ENCODE assay signal across 8 cellular contexts in genomic region chr11:67508486-67509121, GRCh38. TPM values are rescaled to one million over a fixed set of nuclear protein-coding genes. Genes with fewer than 3 reads are reported as not detected.
A peak's percentile ranks its signal among the peaks of the same experiment; 100 is the strongest.
DNase-seq lines count a peak whose midpoint lies in the region; ATAC-seq and TF ChIP-seq lines count a peak whose summit lies in the region.

No MANE protein-coding gene starts in this region.

- H3K27me3 ChIP-seq in Caco-2 (replicated peaks; ENCODE audit: control insufficient read depth, insufficient read depth, low read length) = no peaks in the 10 kb centered on the region

- peaks cover 50% of the 10 kb centered on the region for H3K4me1 Mint-ChIP-seq in Caco-2 (ENCODE audit: low read depth, unreplicated experiment)
- H3K4me1 Mint-ChIP-seq in endothelial cell (ENCODE audit: unreplicated experiment) = peaks cover 19% of the 10 kb centered on the region
- peaks cover 24% of the 10 kb centered on the region for H3K4me1 Mint-ChIP-seq in mesothelial cell of epicardium

- peaks cover 63% of the 10 kb centered on the region for H3K4me1 ChIP-seq in Caco-2

- DNase-seq in Caco-2 (peak; percentile 100), HUDEP-2 (lab: John Stamatoyannopoulos, UW; ENCODE audit: unreplicated experiment in 76 of 76) (peak; percentile 23 to 97 (median 92)), NOMO-1 treated with dmso at 0.1 percent for 144 hours (lab: John Stamatoyannopoulos, UW; ENCODE audit: unreplicated experiment) (peak; percentile 98), endothelial cell (ENCODE audit: low spot score) (peak; percentile 99), mesothelial cell of epicardium (ENCODE audit: low spot score in 2 of 2, unreplicated experiment in 2 of 2) (peak; percentile 94 to 98)
- peak; percentile 99 for DNase-seq in activated CD8-positive, alpha-beta memory T cell treated with anti-CD3 and anti-CD28 coated beads, Interleukin-2, amount 50 U/mL, for 24 hours (ENCODE audit: extremely low read depth)
- peak; percentile 95 to 98 for DNase-seq in stimulated activated CD8-positive, alpha-beta memory T cell treated with anti-CD3 and anti-CD28 coated beads, Interleukin-15, amount 100 ng/mL, for 4 hours (ENCODE audit: low read depth in 2 of 2)

- H3K36me3 ChIP-seq in Caco-2 (ENCODE audit: control insufficient read depth, insufficient read depth, low read length) = no peaks in the 10 kb centered on the region

- peak overlapping the region; percentile 74 for H3K4me3 ChIP-seq in Caco-2 (ENCODE audit: low read depth, low read length)

- TF ChIP-seq CTCF in Caco-2 (IDR thresholded peaks at IDR 0.05; ENCODE audit: insufficient read depth in 1 of 2, low read depth in 1 of 2, low read length in 1 of 2, severe bottlenecking in 1 of 2, unreplicated experiment in 1 of 2) = no peak
- TF ChIP-seq CTCF in endothelial cell (IDR thresholded peaks at IDR 0.05; ENCODE audit: unreplicated experiment) = no peak
- TF ChIP-seq CTCF in mesothelial cell of epicardium (IDR thresholded peaks at IDR 0.05; ENCODE audit: unreplicated experiment) = no peak

- H3K27ac Mint-ChIP-seq in Caco-2 (ENCODE audit: unreplicated experiment) (peak overlapping the region; percentile 100), endothelial cell (ENCODE audit: unreplicated experiment) (peak overlapping the region; percentile 93), mesothelial cell of epicardium (peak overlapping the region; percentile 96)

- peak; percentile 38 for ATAC-seq in GM21390 (IDR thresholded peaks at IDR 0.05; ENCODE audit: unreplicated experiment)

- peak overlapping the region; percentile 99 for H3K4me3 Mint-ChIP-seq in Caco-2 (ENCODE audit: unreplicated experiment)
- H3K4me3 Mint-ChIP-seq in endothelial cell (ENCODE audit: unreplicated experiment) = peak overlapping the region; percentile 93
- H3K4me3 Mint-ChIP-seq in mesothelial cell of epicardium = peak overlapping the region; percentile 79

- no peaks in the 10 kb centered on the region for H3K9me3 Mint-ChIP-seq in Caco-2 (ENCODE audit: unreplicated experiment)
- H3K9me3 Mint-ChIP-seq in endothelial cell (ENCODE audit: unreplicated experiment) = no peaks in the 10 kb centered on the region
- no peaks in the 10 kb centered on the region for H3K9me3 Mint-ChIP-seq in mesothelial cell of epicardium

- no peaks in the 10 kb centered on the region for H3K9me3 ChIP-seq in Caco-2

- POLR2A ChIA-PET in Caco-2 (lab: Charles Lee) = no interaction called here

- intact Hi-C loops in Caco-2 (cut with micrococcal nuclease; ENCODE audit: unreplicated experiment) = loop anchor here (1.0 to 10.0 kb wide), 9 partner anchors 25 to 394 kb away; partner anchors contain the start of genes AIP, CORO1B, KDM2A and NDUFV1

- BruUV-seq in Caco-2 (replicated peaks; lab: Mats Ljungman, UMichigan) = no TSS peak

- H3K36me3 Mint-ChIP-seq in Caco-2 (ENCODE audit: insufficient read depth, unreplicated experiment) (peaks cover 58% of the 10 kb centered on the region), endothelial cell (ENCODE audit: low read depth, unreplicated experiment) (no peaks in the 10 kb centered on the region), mesothelial cell of epicardium (no peaks in the 10 kb centered on the region)

- CTCF ChIA-PET in Caco-2 (lab: Charles Lee) = no interaction called here

- H3K27me3 Mint-ChIP-seq in Caco-2 (ENCODE audit: insufficient read depth, unreplicated experiment) (no peaks in the 10 kb centered on the region), endothelial cell (ENCODE audit: unreplicated experiment) (peaks cover 7% of the 10 kb centered on the region), mesothelial cell of epicardium (ENCODE audit: low read depth) (peaks cover 24% of the 10 kb centered on the region)

RNA-seq across cellular contexts. Expression of gene CDK2AP2, which starts 0.6 kb away (rescaled TPM):
- total RNA-seq in Caco-2 (2022) (96.1 and 99.4 TPM in 2 replicates), endothelial cell (ENCODE audit: unreplicated experiment) (27.8 TPM), mesothelial cell of epicardium (16.6 to 17.6 TPM (median 17.4 TPM) in 3 replicates)

RNA-seq across cellular contexts. Expression of gene PITPNM1, which starts 3.4 kb away (rescaled TPM):
- total RNA-seq in Caco-2 (2022) (65.0 and 78.3 TPM in 2 replicates), endothelial cell (ENCODE audit: unreplicated experiment) (11.5 TPM), mesothelial cell of epicardium (54.9 to 56.0 TPM (median 55.8 TPM) in 3 replicates)

RNA-seq across cellular contexts. Expression of gene CABP2, which starts 14.6 kb away (rescaled TPM):
- total RNA-seq in Caco-2 (2022) (not detected in 2 replicates), endothelial cell (ENCODE audit: unreplicated experiment) (not detected), mesothelial cell of epicardium (not detected in 3 replicates)

RNA-seq across cellular contexts. Expression of gene AIP, which starts 25.8 kb away (rescaled TPM):
- 110 and 112 TPM in 2 replicates for total RNA-seq in Caco-2 (2022)
- 32.9 TPM for total RNA-seq in endothelial cell (ENCODE audit: unreplicated experiment)
- 43.6 to 45.2 TPM (median 44.6 TPM) in 3 replicates for total RNA-seq in mesothelial cell of epicardium

RNA-seq across cellular contexts. Expression of gene TMEM134, which starts 39.6 kb away (rescaled TPM):
- total RNA-seq in Caco-2 (2022) (47.9 and 52.2 TPM in 2 replicates), endothelial cell (ENCODE audit: unreplicated experiment) (47.4 TPM), mesothelial cell of epicardium (64.3 to 69.3 TPM (median 67.8 TPM) in 3 replicates)

Comparison
In these comparisons a context has a peak if more than half of its experiments do, and no peak if none do; other contexts are left out.
1. Peak in every context shown above with its lines: DNase-seq, ATAC-seq and H3K4me3 ChIP-seq.